Comparison of ENCODE assay signal across 10 cellular contexts in genomic region chrX:119015407-119016242, GRCh38. TPM values are rescaled to one million over a fixed set of nuclear protein-coding genes. Genes with fewer than 3 reads are reported as not detected.
DNase-seq lines count a peak whose midpoint lies in the region; ATAC-seq, FAIRE-seq and TF ChIP-seq lines count a peak whose summit lies in the region.
"Had no signal": no experiment of that assay in that cellular context is flagged by ENCODE, and none has a peak within 500 bp of the region (broad histone marks: within the 10 kb centered on the region; RNA-seq: fewer than 3 reads in every experiment).

No MANE protein-coding gene starts in this region.

- H3K9me3 ChIP-seq in endodermal cell (ENCODE audit: control insufficient read depth, low read length), result no peaks in the 10 kb centered on the region

- 88 to 100% methylated on average over 1 to 7 of the region's 7 CpGs for WGBS in endodermal cell (ENCODE audit: insufficient coverage in 1 of 2, insufficient read length in 1 of 2), 2 experiments

- no peak overlapping the region for H3K27ac Mint-ChIP-seq in endodermal cell

- no peaks in the 10 kb centered on the region for H3K27me3 Mint-ChIP-seq in endodermal cell (ENCODE audit: insufficient read depth)

- FAIRE-seq in D721Med (lab: Jason Lieb, UNC), result no peak

- H3K9ac ChIP-seq in endodermal cell (ENCODE audit: extremely low read depth, low read length, poor library complexity, severe bottlenecking), result no peak overlapping the region

- H3K36me3 ChIP-seq in endodermal cell (ENCODE audit: control insufficient read depth, insufficient read depth, low read length), result no peaks in the 10 kb centered on the region

- H3K4me1 Mint-ChIP-seq in endodermal cell, result no peaks in the 10 kb centered on the region

- peak; percentile 23 for DNase-seq in GM04503 (ENCODE audit: low read depth)
- DNase-seq in activated T-cell treated with anti-CD3 and anti-CD28 coated beads, Interleukin-2, amount 50 U/mL, for 48 hours, result peak; percentile 59 to 67
- peak; percentile 76 for DNase-seq in islet precursor cell
- peak; percentile 69 for DNase-seq in stromal cell of bone marrow (ENCODE audit: low read depth)
- DNase-seq in endodermal cell, result no peak
- DNase-seq in D721Med (ENCODE audit: insufficient read length, low spot score), result no peak

- ATAC-seq in GM21390 (IDR thresholded peaks at IDR 0.05; ENCODE audit: unreplicated experiment) (peak; percentile 99), HG03575 (IDR thresholded peaks at IDR 0.05; ENCODE audit: extremely low read depth, insufficient number of reproducible peaks, low FRiP score, unreplicated experiment) (peak; percentile 94)
- ATAC-seq: T-cell had no signal

- no peak overlapping the region for H3K27ac ChIP-seq in endodermal cell (ENCODE audit: low read depth, low read length)

- H3K4me3 ChIP-seq in endodermal cell (ENCODE audit: low read length), result no peak overlapping the region

- H3K4me3 Mint-ChIP-seq in endodermal cell, result no peak overlapping the region
- H3K4me3 Mint-ChIP-seq: T-cell had no signal

- H3K4me1 ChIP-seq in endodermal cell (ENCODE audit: control insufficient read depth, insufficient read depth, low read length), result no peaks in the 10 kb centered on the region

- TF ChIP-seq CTCF in endodermal cell (conservative IDR thresholded peaks at IDR 0.05) (no peak), D721Med (IDR thresholded peaks at IDR 0.05; ENCODE audit: insufficient read depth, missing control alignments) (no peak)

- H3K36me3 Mint-ChIP-seq in endodermal cell (ENCODE audit: low read depth), result peaks cover 30% of the 10 kb centered on the region

- peaks cover 71% of the 10 kb centered on the region for H3K9me3 Mint-ChIP-seq in endodermal cell
- H3K9me3 Mint-ChIP-seq: T-cell had no signal

- no peaks in the 10 kb centered on the region for H3K27me3 ChIP-seq in endodermal cell (ENCODE audit: control insufficient read depth, insufficient read depth, low read length, poor library complexity, severe bottlenecking)

RNA-seq across cellular contexts. Expression of gene LONRF3, which starts 41.2 kb away (rescaled TPM):
- total RNA-seq in endodermal cell, result 1 to 10 TPM; 2.5 to 3.8 TPM
- polyA plus RNA-seq in endodermal cell (2013, experiment 1 of 2), result 0.53 TPM
- polyA plus RNA-seq in endodermal cell (2013, experiment 2 of 2), result 0.75 TPM

RNA-seq across cellular contexts. Expression of gene CT47C1, which starts 57.2 kb away (rescaled TPM):
- not detected for total RNA-seq in endodermal cell
- polyA plus RNA-seq in endodermal cell (2013, experiment 1 of 2), result not detected
- not detected for polyA plus RNA-seq in endodermal cell (2013, experiment 2 of 2)
- total RNA-seq: T-cell had no signal
- polyA plus RNA-seq: neural cell had no signal

Comparison
In these comparisons a context has a peak if more than half of its experiments do, and no peak if none do; other contexts are left out.
1. DNase-seq: peak in GM04503 (single experiment), activated T-cell treated with anti-CD3 and anti-CD28 coated beads, Interleukin-2, amount 50 U/mL, for 48 hours (2 of 2), islet precursor cell (single experiment) and stromal cell of bone marrow (single experiment); none in endodermal cell (single experiment) and D721Med (single experiment).